ENCODE assay signal across 15 cellular contexts in the genomic region with DNA sequence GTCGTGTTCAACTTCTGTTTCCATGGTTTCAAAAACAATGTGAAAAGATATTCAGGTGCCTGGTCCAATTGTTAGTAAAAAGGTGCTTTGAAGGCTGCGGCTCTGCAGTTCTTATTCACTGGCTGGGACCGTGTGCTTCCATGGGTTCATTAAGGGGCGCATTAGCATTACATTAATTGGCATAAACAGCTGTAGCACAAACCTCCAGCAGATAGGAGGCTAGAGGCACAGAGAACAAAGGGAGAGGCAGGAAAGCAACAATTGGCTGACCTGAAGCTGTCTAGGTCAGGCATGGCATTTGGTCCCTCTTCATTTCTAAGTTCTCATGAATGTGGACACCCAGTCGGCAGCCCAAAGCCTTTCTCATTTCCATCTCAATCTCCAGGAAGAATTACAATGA. TPM values are rescaled to one million over a fixed set of nuclear protein-coding genes. Genes with fewer than 3 reads are reported as not detected.
A peak's percentile ranks its signal among the peaks of the same experiment; 100 is the strongest.
DNase-seq lines count a peak whose midpoint lies in the region; ATAC-seq lines count a peak whose summit lies in the region.
"Had no signal": no experiment of that assay in that cellular context is flagged by ENCODE, and none has a peak within 500 bp of the region (broad histone marks: within the 10 kb centered on the region; RNA-seq: fewer than 3 reads in every experiment).

No MANE protein-coding gene starts in this region.

- H3K9ac ChIP-seq in iPS-18a (ENCODE audit: low read length): no peak overlapping the region

- no peak overlapping the region for H3K4me3 Mint-ChIP-seq in stimulated activated naive CD8-positive, alpha-beta T cell treated with anti-CD3 and anti-CD28 coated beads, Interleukin-15, amount 100 ng/mL, for 72 hours

- H3K27me3 Mint-ChIP-seq in stimulated activated naive CD8-positive, alpha-beta T cell treated with anti-CD3 and anti-CD28 coated beads, Interleukin-15, amount 100 ng/mL, for 72 hours: no peaks in the 10 kb centered on the region

- H3K27ac ChIP-seq in iPS-18a (ENCODE audit: low read length): peak overlapping the region; percentile 6
- H3K27ac ChIP-seq: colonic mucosa, RWPE1, VCaP had no signal

- DNase-seq in H7: peak; percentile 47
- DNase-seq in LoVo (ENCODE audit: low spot score): no peak
- DNase-seq in DMS153 treated with DMSO at 0.1 percent for 48 hours (lab: John Stamatoyannopoulos, UW; ENCODE audit: unreplicated experiment): no peak
- no peak for DNase-seq in stimulated activated naive CD8-positive, alpha-beta T cell treated with anti-CD3 and anti-CD28 coated beads, Interleukin-15, amount 100 ng/mL, for 72 hours
- DNase-seq in G401 (ENCODE audit: low spot score): no peak
- DNase-seq: activated effector memory CD4-positive, alpha-beta T cell treated with Interleukin-2 at 50 U/mL for 16 hours; colonic mucosa; midbrain; NCI-H1930 had no signal

- H3K9me3 ChIP-seq in iPS-18a (ENCODE audit: control insufficient read depth, low read depth, low read length): no peaks in the 10 kb centered on the region
- H3K9me3 ChIP-seq: colonic mucosa had no signal

- no peak overlapping the region for H3K4me3 ChIP-seq in H7 (ENCODE audit: insufficient read depth, low read depth, low read length)
- H3K4me3 ChIP-seq in iPS-18a (ENCODE audit: low read length): peak overlapping the region; percentile 19
- H3K4me3 ChIP-seq: colonic mucosa had no signal

- H3K27me3 ChIP-seq in H7 (ENCODE audit: control insufficient read depth, insufficient read depth, low read length) (no peaks in the 10 kb centered on the region), iPS-18a (ENCODE audit: control insufficient read depth, insufficient read depth, low read length) (no peaks in the 10 kb centered on the region)
- H3K27me3 ChIP-seq: colonic mucosa had no signal

- peaks cover 70% of the 10 kb centered on the region for H3K4me1 ChIP-seq in iPS-18a (ENCODE audit: control insufficient read depth, low read depth, low read length)
- H3K4me1 ChIP-seq: colonic mucosa had no signal

- peaks cover 11% of the 10 kb centered on the region for H3K4me1 Mint-ChIP-seq in stimulated activated naive CD8-positive, alpha-beta T cell treated with anti-CD3 and anti-CD28 coated beads, Interleukin-15, amount 100 ng/mL, for 72 hours

- no peaks in the 10 kb centered on the region for H3K9me3 Mint-ChIP-seq in stimulated activated naive CD8-positive, alpha-beta T cell treated with anti-CD3 and anti-CD28 coated beads, Interleukin-15, amount 100 ng/mL, for 72 hours
- H3K9me3 Mint-ChIP-seq: CD14-positive monocyte had no signal

- no peak overlapping the region for H3K27ac Mint-ChIP-seq in stimulated activated naive CD8-positive, alpha-beta T cell treated with anti-CD3 and anti-CD28 coated beads, Interleukin-15, amount 100 ng/mL, for 72 hours

- H3K36me3 ChIP-seq in H7 (replicated peaks; ENCODE audit: control insufficient read depth, insufficient read depth, low read length) (no peaks in the 10 kb centered on the region), iPS-18a (ENCODE audit: control insufficient read depth, low read depth, low read length) (no peaks in the 10 kb centered on the region)
- H3K36me3 ChIP-seq: colonic mucosa had no signal

- ATAC-seq in GM18868 (IDR thresholded peaks at IDR 0.05; ENCODE audit: unreplicated experiment) (peak; percentile 21), HG03432 (IDR thresholded peaks at IDR 0.05; ENCODE audit: unreplicated experiment) (peak; percentile 32)
- no peak for ATAC-seq in stimulated activated naive CD8-positive, alpha-beta T cell treated with anti-CD3 and anti-CD28 coated beads, Interleukin-15, amount 100 ng/mL, for 72 hours

- in situ Hi-C loops in G401 (cut with HindIII; ENCODE audit: low sequenced_read_pairs): no loop called here

RNA-seq across cellular contexts. Expression of gene PAK1, which starts 16.6 kb away (rescaled TPM):
- total RNA-seq in H7 (2014; rRNA removed; shearing (Covaris generic)): 126 and 158 TPM in 2 replicates
- total RNA-seq in G401 (2014; rRNA removed; shearing (Covaris generic)): 25.7 and 42.8 TPM in 2 replicates
